15 cellular contexts compared by ENCODE assay signal in genomic region chr1:216464489-216464888, GRCh38. TPM values are rescaled to one million over a fixed set of nuclear protein-coding genes. Genes with fewer than 3 reads are reported as not detected.
DNase-seq lines count a peak whose midpoint lies in the region; ATAC-seq and TF ChIP-seq lines count a peak whose summit lies in the region.
"Had no signal": no experiment of that assay in that cellular context is flagged by ENCODE, and none has a peak within 500 bp of the region (broad histone marks: within the 10 kb centered on the region; RNA-seq: fewer than 3 reads in every experiment).

No MANE protein-coding gene starts in this region.

- H3K9me3 ChIP-seq in left ventricle myocardium inferior (replicated peaks), result no peaks in the 10 kb centered on the region

- no peaks in the 10 kb centered on the region for H3K27me3 ChIP-seq in left ventricle myocardium inferior (ENCODE audit: low read depth)

- H3K4me1 ChIP-seq in left ventricle myocardium inferior, result no peaks in the 10 kb centered on the region

- in situ Hi-C loops in Caki2 (cut with HindIII; ENCODE audit: low pct_unique_long_range_greater_than_20kb, low sequenced_read_pairs), result no loop called here
- in situ Hi-C loops in GM13976 (cut with MboI; ENCODE audit: low sequenced_read_pairs, unreplicated experiment), result no loop called here

- peak; percentile 88 for DNase-seq in Caki2 (ENCODE audit: low read depth)
- peak; percentile 54 for DNase-seq in NCI-H226
- DNase-seq in choroid plexus epithelial cell (ENCODE audit: low read depth), result peak; percentile 93
- peak; percentile 3 for DNase-seq in myocyte (ENCODE audit: low read depth)
- no peak for DNase-seq in left ventricle myocardium inferior
- no peak for DNase-seq in anterior cingulate cortex (lab: John Stamatoyannopoulos, UW)
- DNase-seq in GM13976 (ENCODE audit: low spot score), result no peak
- DNase-seq: activated CD4-positive, alpha-beta memory T cell treated with anti-CD3 and anti-CD28 coated beads, Interleukin-2, amount 10 ng/mL, durations not matched to agents 7 days and 5 days; activated naive CD4-positive, alpha-beta T cell treated with anti-CD3 and anti-CD28 coated beads for 36 hours; CD8-positive, alpha-beta memory T cell; islet precursor cell; naive thymus-derived CD4-positive, alpha-beta T cell; NCI-H2171 treated with DMSO at 0.1 percent for 48 hours had no signal

- H3K4me3 ChIP-seq in choroid plexus epithelial cell (ENCODE audit: low read depth, low read length) (no peak overlapping the region), left ventricle myocardium inferior (no peak overlapping the region)
- H3K4me3 ChIP-seq: coronary artery had no signal

- H3K27ac ChIP-seq in left ventricle myocardium inferior (replicated peaks), result no peak overlapping the region
- H3K27ac ChIP-seq: coronary artery had no signal

- intact Hi-C loops in left ventricle myocardium inferior (cut with micrococcal nuclease), result no loop called here

- H3K36me3 ChIP-seq in left ventricle myocardium inferior, result no peaks in the 10 kb centered on the region

- no peak for TF ChIP-seq CTCF in choroid plexus epithelial cell (conservative IDR thresholded peaks at IDR 0.05; ENCODE audit: low read depth, low read length)
- TF ChIP-seq CTCF in left ventricle myocardium inferior (IDR thresholded peaks at IDR 0.05; ENCODE audit: borderline replicate concordance), result no peak
- TF ChIP-seq CTCF in GM13976 (IDR thresholded peaks at IDR 0.05; ENCODE audit: borderline replicate concordance, control extremely low read depth, extremely low read depth, insufficient read depth, missing control alignments), result no peak

- ATAC-seq in HG02571 (IDR thresholded peaks at IDR 0.05; ENCODE audit: unreplicated experiment), result no peak
- ATAC-seq: naive thymus-derived CD4-positive, alpha-beta T cell had no signal

RNA-seq across cellular contexts. Expression of gene USH2A, which starts 41.2 kb away (rescaled TPM):
- total RNA-seq in Caki2 (2014; rRNA removed; shearing (Covaris generic); ENCODE audit: low replicate concordance), result not detected in 2 replicates
- total RNA-seq in myocyte, result 0.08 and 0.21 TPM in 2 replicates
- 0.04 TPM for polyA plus RNA-seq in myocyte (2012)
- 3.6 TPM for total RNA-seq in left ventricle myocardium inferior
- total RNA-seq: activated CD4-positive, alpha-beta memory T cell treated with anti-CD3 and anti-CD28 coated beads, Interleukin-2, amount 10 ng/mL, durations not matched to agents 7 days and 5 days; activated naive CD4-positive, alpha-beta T cell treated with anti-CD3 and anti-CD28 coated beads for 36 hours; CD8-positive, alpha-beta memory T cell; naive thymus-derived CD4-positive, alpha-beta T cell had no signal
- polyA plus RNA-seq: CD8-positive, alpha-beta memory T cell; naive thymus-derived CD4-positive, alpha-beta T cell had no signal

Comparison
In these comparisons a context has a peak if more than half of its experiments do, and no peak if none do; other contexts are left out.
1. DNase-seq: peak in Caki2 (single experiment), NCI-H226 (single experiment), choroid plexus epithelial cell (single experiment) and myocyte (single experiment); none in left ventricle myocardium inferior (single experiment), anterior cingulate cortex (0 of 58) and GM13976 (single experiment).